17 cellular contexts compared by ENCODE assay signal in genomic region chr18:39485696-39486095, GRCh38.
DNase-seq lines count a peak whose midpoint lies in the region; TF ChIP-seq lines count a peak whose summit lies in the region.
"Had no signal": no experiment of that assay in that cellular context is flagged by ENCODE, and none has a peak within 500 bp of the region (broad histone marks: within the 10 kb centered on the region; RNA-seq: fewer than 3 reads in every experiment).

No MANE protein-coding gene starts in this region.

- H3K27me3 ChIP-seq in brain microvascular endothelial cell (replicated peaks) (no peaks in the 10 kb centered on the region), mesenchymal stem cell (ENCODE audit: control insufficient read depth in 1 of 2, insufficient read depth in 1 of 2, low read length in 2 of 2) (no peaks in the 10 kb centered on the region), Peyer's patch (no peaks in the 10 kb centered on the region), MG63 (no peaks in the 10 kb centered on the region)
- H3K27me3 ChIP-seq: BLaER1 had no signal

- H2BK120ac ChIP-seq in mesenchymal stem cell (ENCODE audit: low read depth, low read length) = no peak overlapping the region

- H3K9ac ChIP-seq in mesenchymal stem cell (ENCODE audit: low read length) = no peak overlapping the region
- H3K9ac ChIP-seq: BLaER1 had no signal

- H2BK12ac ChIP-seq in mesenchymal stem cell (ENCODE audit: low read length in 2 of 2) = no peak overlapping the region

- H3K4me2 ChIP-seq in mesenchymal stem cell (ENCODE audit: low read length, poor library complexity, severe bottlenecking) = no peak overlapping the region
- H3K4me2 ChIP-seq: BLaER1 had no signal

- TF ChIP-seq POLR2A in Peyer's patch (IDR thresholded peaks at IDR 0.05) = no peak

- H2BK15ac ChIP-seq in mesenchymal stem cell (ENCODE audit: low read depth, poor library complexity, severe bottlenecking) = no peak overlapping the region

- DNase-seq in AG08395 (ENCODE audit: low spot score) (peak; percentile 10), M059J (ENCODE audit: low read depth) (peak; percentile 92), brain microvascular endothelial cell (peak; percentile 4), mesenchymal stem cell (peak; percentile 27), NCI-H2029 treated with DMSO at 0.1 percent for 48 hours (lab: John Stamatoyannopoulos, UW) (no peak), Peyer's patch (no peak), MG63 (no peak)
- no peak for DNase-seq in activated CD4-positive, CD25-positive, alpha-beta regulatory T cell (lab: John Stamatoyannopoulos, UW)
- DNase-seq: CD8-positive, alpha-beta T cell; DND-41; NCI-H187; NCI-H446; NCI-H748 treated with DMSO at 0.1 percent for 48 hours; OCI-M1 had no signal

- no peak overlapping the region for H3K18ac ChIP-seq in mesenchymal stem cell (ENCODE audit: low read depth in 1 of 2, low read length in 2 of 2)

- H3K4me1 ChIP-seq in mesenchymal stem cell (ENCODE audit: control insufficient read depth, insufficient read depth, low read depth, low read length) = no peaks in the 10 kb centered on the region
- H3K4me1 ChIP-seq in Peyer's patch = no peaks in the 10 kb centered on the region
- H3K4me1 ChIP-seq: BLaER1 had no signal

- H3K36me3 ChIP-seq in brain microvascular endothelial cell (replicated peaks) (no peaks in the 10 kb centered on the region), mesenchymal stem cell (ENCODE audit: control insufficient read depth in 1 of 2, insufficient read depth in 2 of 2, low read depth in 1 of 2, low read length in 2 of 2) (no peaks in the 10 kb centered on the region), Peyer's patch (no peaks in the 10 kb centered on the region), MG63 (no peaks in the 10 kb centered on the region)
- H3K36me3 ChIP-seq: BLaER1 had no signal

- no peak overlapping the region for H4K91ac ChIP-seq in mesenchymal stem cell (ENCODE audit: low read length)

- H2AK5ac ChIP-seq in mesenchymal stem cell (ENCODE audit: low read length, severe bottlenecking) = no peak overlapping the region

- TF ChIP-seq CTCF in brain microvascular endothelial cell (IDR thresholded peaks at IDR 0.05; ENCODE audit: low read depth, low read length, missing control alignments) (no peak), Peyer's patch (IDR thresholded peaks at IDR 0.05) (no peak)

- H3K4me3 ChIP-seq in brain microvascular endothelial cell (ENCODE audit: low read depth, low read length) = no peak overlapping the region
- H3K4me3 ChIP-seq in mesenchymal stem cell (ENCODE audit: insufficient read depth in 1 of 2, low read depth in 1 of 2, low read length in 2 of 2) = no peak overlapping the region
- no peak overlapping the region for H3K4me3 ChIP-seq in Peyer's patch
- H3K4me3 ChIP-seq in MG63 = no peak overlapping the region
- H3K4me3 ChIP-seq: BLaER1 had no signal

- no peak overlapping the region for H4K8ac ChIP-seq in mesenchymal stem cell (ENCODE audit: low read length)

- no CpG with 5 or more reads among the region's 1 CpG for WGBS in mesenchymal stem cell

- no peak overlapping the region for H2AFZ ChIP-seq in mesenchymal stem cell (ENCODE audit: low read depth, low read length)

- H3K14ac ChIP-seq in mesenchymal stem cell (ENCODE audit: low read length in 2 of 2) = no peak overlapping the region

- H3K27ac ChIP-seq in brain microvascular endothelial cell = no peak overlapping the region
- H3K27ac ChIP-seq in mesenchymal stem cell (ENCODE audit: low read length, poor library complexity, severe bottlenecking) = no peak overlapping the region
- no peak overlapping the region for H3K27ac ChIP-seq in Peyer's patch
- H3K27ac ChIP-seq: 22Rv1, BLaER1, RWPE1 had no signal

- no peak overlapping the region for H3K4ac ChIP-seq in mesenchymal stem cell (ENCODE audit: low read depth in 1 of 2, low read length in 2 of 2)

- H3K9me3 ChIP-seq in mesenchymal stem cell (ENCODE audit: control insufficient read depth, low read length) (no peaks in the 10 kb centered on the region), Peyer's patch (no peaks in the 10 kb centered on the region), MG63 (no peaks in the 10 kb centered on the region)
- H3K9me3 ChIP-seq: BLaER1 had no signal

- H2BK5ac ChIP-seq in mesenchymal stem cell (ENCODE audit: low read depth, low read length, poor library complexity, severe bottlenecking) = no peak overlapping the region

- in situ Hi-C loops in brain microvascular endothelial cell (cut with HindIII; ENCODE audit: low pct_ligation_motif_present, low sequenced_read_pairs) = no loop called here

- H3K79me1 ChIP-seq in mesenchymal stem cell (replicated peaks; ENCODE audit: low read length, poor library complexity, severe bottlenecking) = no peaks in the 10 kb centered on the region

- no peak overlapping the region for H3K23ac ChIP-seq in mesenchymal stem cell (ENCODE audit: low read length in 2 of 2)

Comparison
In these comparisons a context has a peak if more than half of its experiments do, and no peak if none do; other contexts are left out.
1. DNase-seq: peak in AG08395 (single experiment), M059J (single experiment), brain microvascular endothelial cell (single experiment) and mesenchymal stem cell (single experiment); none in NCI-H2029 treated with DMSO at 0.1 percent for 48 hours (single experiment), Peyer's patch (0 of 3), activated CD4-positive, CD25-positive, alpha-beta regulatory T cell (0 of 4) and MG63 (single experiment).